ENCODE assay signal across 1 cellular context in the genomic region with DNA sequence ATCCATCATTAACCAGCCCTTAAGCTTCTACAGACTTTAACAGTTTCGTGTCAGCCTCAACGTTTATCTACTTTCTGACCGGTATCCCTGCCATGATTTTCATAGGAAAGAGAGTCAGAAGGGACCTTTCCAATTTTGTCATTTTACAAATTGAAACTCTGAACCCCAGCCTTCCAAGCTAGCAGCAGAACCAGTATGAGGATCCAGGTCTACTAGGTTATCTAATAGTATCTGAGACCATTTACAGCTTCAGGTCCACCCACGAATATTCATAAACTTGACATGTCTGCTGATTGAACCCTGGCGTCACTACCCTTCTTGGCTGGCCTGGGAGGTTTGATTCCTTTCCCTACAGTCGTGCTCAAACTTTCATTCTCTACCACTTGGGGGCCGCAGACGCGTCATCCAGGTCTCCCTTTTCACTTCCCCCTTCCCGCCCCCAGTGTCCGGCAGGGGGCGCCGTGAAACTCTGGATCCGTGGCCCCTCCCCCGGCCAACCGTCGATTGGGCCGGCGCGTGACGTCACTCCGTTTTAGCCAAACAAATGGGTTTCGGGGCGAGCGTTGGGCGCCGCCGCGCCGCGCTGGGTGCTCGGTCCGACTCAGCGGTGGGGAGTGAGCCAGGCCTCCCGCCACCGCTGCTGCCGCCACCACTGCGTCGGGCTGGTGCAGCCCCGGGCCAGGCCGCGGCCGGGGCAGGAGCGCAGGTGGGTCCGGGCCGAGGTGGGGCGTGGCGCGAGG.
TF ChIP-seq lines count a peak whose summit lies in the region.

FBXO34 (plus strand) TSS at position 590 of the 740 bp plus-strand sequence. CDS start 78,970 bp downstream, outside the sequence.

TF ChIP-seq in K562, 482 proteins besides CTCF, POLR2A, EP300 and RAD21 (continued from another document and continues in another):
- no peak for TF ChIP-seq THRB (CRISPR knock-in tag; conservative IDR thresholded peaks at IDR 0.05)
- TF ChIP-seq PURB (CRISPR knock-in tag; IDR thresholded peaks at IDR 0.05; ENCODE audit: low read depth): no peak
- no peak for TF ChIP-seq NR3C1 (CRISPR knock-in tag; IDR thresholded peaks at IDR 0.05)
- TF ChIP-seq FIP1L1 (IDR thresholded peaks at IDR 0.05; ENCODE audit: low read depth, low read length, poor library complexity, severe bottlenecking): peak; percentile 58
- no peak for TF ChIP-seq KAT8 (IDR thresholded peaks at IDR 0.05; ENCODE audit: low read depth)
- no peak for TF ChIP-seq TEAD1 (CRISPR knock-in tag; IDR thresholded peaks at IDR 0.05)
- TF ChIP-seq TCF3 (CRISPR knock-in tag; IDR thresholded peaks at IDR 0.05): 0 out of 2 replicates have a peak, but pooled peaks have one; percentile 24
- TF ChIP-seq, protein P1, sequence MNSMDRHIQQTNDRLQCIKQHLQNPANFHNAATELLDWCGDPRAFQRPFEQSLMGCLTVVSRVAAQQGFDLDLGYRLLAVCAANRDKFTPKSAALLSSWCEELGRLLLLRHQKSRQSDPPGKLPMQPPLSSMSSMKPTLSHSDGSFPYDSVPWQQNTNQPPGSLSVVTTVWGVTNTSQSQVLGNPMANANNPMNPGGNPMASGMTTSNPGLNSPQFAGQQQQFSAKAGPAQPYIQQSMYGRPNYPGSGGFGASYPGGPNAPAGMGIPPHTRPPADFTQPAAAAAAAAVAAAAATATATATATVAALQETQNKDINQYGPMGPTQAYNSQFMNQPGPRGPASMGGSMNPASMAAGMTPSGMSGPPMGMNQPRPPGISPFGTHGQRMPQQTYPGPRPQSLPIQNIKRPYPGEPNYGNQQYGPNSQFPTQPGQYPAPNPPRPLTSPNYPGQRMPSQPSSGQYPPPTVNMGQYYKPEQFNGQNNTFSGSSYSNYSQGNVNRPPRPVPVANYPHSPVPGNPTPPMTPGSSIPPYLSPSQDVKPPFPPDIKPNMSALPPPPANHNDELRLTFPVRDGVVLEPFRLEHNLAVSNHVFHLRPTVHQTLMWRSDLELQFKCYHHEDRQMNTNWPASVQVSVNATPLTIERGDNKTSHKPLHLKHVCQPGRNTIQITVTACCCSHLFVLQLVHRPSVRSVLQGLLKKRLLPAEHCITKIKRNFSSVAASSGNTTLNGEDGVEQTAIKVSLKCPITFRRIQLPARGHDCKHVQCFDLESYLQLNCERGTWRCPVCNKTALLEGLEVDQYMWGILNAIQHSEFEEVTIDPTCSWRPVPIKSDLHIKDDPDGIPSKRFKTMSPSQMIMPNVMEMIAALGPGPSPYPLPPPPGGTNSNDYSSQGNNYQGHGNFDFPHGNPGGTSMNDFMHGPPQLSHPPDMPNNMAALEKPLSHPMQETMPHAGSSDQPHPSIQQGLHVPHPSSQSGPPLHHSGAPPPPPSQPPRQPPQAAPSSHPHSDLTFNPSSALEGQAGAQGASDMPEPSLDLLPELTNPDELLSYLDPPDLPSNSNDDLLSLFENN (IDR thresholded peaks at IDR 0.05; ENCODE audit: low read depth in 2 of 2, low read length in 2 of 2): 0 out of 4 replicates have a peak, but pooled peaks of 1 of the 2 experiments have one; percentile 46
- TF ChIP-seq SIRT6 (IDR thresholded peaks at IDR 0.05; ENCODE audit: low read depth, low read length): no peak
- TF ChIP-seq SMC3 (conservative IDR thresholded peaks at IDR 0.05; ENCODE audit: insufficient read depth, low read depth, low read length): peak; percentile 62
- peak; percentile 38; the same call in 1 of the 2 replicates for TF ChIP-seq TEAD4 (IDR thresholded peaks at IDR 0.05; ENCODE audit: low read length)
- TF ChIP-seq TEAD4 (CRISPR knock-in tag; IDR thresholded peaks at IDR 0.05; ENCODE audit: borderline replicate concordance): no peak
- no peak for TF ChIP-seq ZNF75A (CRISPR knock-in tag; IDR thresholded peaks at IDR 0.05)
- TF ChIP-seq HSF4 (CRISPR knock-in tag; IDR thresholded peaks at IDR 0.05; ENCODE audit: borderline replicate concordance): no peak
- peak; percentile 73 for TF ChIP-seq NEUROD1 (IDR thresholded peaks at IDR 0.05; ENCODE audit: borderline replicate concordance, low read depth, low read length, partially characterized antibody)
- TF ChIP-seq ZNF217 (CRISPR knock-in tag; IDR thresholded peaks at IDR 0.05): no peak
- TF ChIP-seq SRSF9 (IDR thresholded peaks at IDR 0.05; ENCODE audit: borderline replicate concordance, low read depth, low read length): no peak
- peak; percentile 63 for TF ChIP-seq MEIS2 (IDR thresholded peaks at IDR 0.05; ENCODE audit: partially characterized antibody)
- peak; percentile 78 for TF ChIP-seq ATF1 (CRISPR knock-in tag; IDR thresholded peaks at IDR 0.05)
- TF ChIP-seq ATF1 (tag; IDR thresholded peaks at IDR 0.05): peak; percentile 98
- TF ChIP-seq KDM1A (IDR thresholded peaks at IDR 0.05): no peak
- TF ChIP-seq ZBTB33 (CRISPR knock-in tag; IDR thresholded peaks at IDR 0.05): no peak
- TF ChIP-seq ZNF384 (IDR thresholded peaks at IDR 0.05; ENCODE audit: low read depth, low read length): peak; percentile 33; the same call in 1 of the 2 replicates
- TF ChIP-seq CCNT2 (IDR thresholded peaks at IDR 0.05; ENCODE audit: borderline replicate concordance, extremely low read depth, insufficient read length, low read depth, low read length): peak; percentile 38
- TF ChIP-seq ZEB2 (IDR thresholded peaks at IDR 0.05): no peak
- TF ChIP-seq BCL6 (CRISPR knock-in tag; IDR thresholded peaks at IDR 0.05): no peak
- no peak for TF ChIP-seq ZBTB43 (CRISPR knock-in tag; IDR thresholded peaks at IDR 0.05)
- TF ChIP-seq NCOA4 (IDR thresholded peaks at IDR 0.05; ENCODE audit: partially characterized antibody): no peak
- peak; percentile 80 for TF ChIP-seq RBFOX2 (IDR thresholded peaks at IDR 0.05; ENCODE audit: low read depth, low read length)
- TF ChIP-seq NFIC (IDR thresholded peaks at IDR 0.05): 0 out of 2 replicates have a peak, but pooled peaks have one; percentile 9
- no peak for TF ChIP-seq MTA1 (IDR thresholded peaks at IDR 0.05; ENCODE audit: borderline replicate concordance)
- TF ChIP-seq, protein P2, sequence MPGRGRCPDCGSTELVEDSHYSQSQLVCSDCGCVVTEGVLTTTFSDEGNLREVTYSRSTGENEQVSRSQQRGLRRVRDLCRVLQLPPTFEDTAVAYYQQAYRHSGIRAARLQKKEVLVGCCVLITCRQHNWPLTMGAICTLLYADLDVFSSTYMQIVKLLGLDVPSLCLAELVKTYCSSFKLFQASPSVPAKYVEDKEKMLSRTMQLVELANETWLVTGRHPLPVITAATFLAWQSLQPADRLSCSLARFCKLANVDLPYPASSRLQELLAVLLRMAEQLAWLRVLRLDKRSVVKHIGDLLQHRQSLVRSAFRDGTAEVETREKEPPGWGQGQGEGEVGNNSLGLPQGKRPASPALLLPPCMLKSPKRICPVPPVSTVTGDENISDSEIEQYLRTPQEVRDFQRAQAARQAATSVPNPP (IDR thresholded peaks at IDR 0.05; ENCODE audit: borderline replicate concordance, insufficient read depth, insufficient read length): no peak
- TF ChIP-seq CREB5 (CRISPR knock-in tag; IDR thresholded peaks at IDR 0.05): no peak
- TF ChIP-seq, protein P3, sequence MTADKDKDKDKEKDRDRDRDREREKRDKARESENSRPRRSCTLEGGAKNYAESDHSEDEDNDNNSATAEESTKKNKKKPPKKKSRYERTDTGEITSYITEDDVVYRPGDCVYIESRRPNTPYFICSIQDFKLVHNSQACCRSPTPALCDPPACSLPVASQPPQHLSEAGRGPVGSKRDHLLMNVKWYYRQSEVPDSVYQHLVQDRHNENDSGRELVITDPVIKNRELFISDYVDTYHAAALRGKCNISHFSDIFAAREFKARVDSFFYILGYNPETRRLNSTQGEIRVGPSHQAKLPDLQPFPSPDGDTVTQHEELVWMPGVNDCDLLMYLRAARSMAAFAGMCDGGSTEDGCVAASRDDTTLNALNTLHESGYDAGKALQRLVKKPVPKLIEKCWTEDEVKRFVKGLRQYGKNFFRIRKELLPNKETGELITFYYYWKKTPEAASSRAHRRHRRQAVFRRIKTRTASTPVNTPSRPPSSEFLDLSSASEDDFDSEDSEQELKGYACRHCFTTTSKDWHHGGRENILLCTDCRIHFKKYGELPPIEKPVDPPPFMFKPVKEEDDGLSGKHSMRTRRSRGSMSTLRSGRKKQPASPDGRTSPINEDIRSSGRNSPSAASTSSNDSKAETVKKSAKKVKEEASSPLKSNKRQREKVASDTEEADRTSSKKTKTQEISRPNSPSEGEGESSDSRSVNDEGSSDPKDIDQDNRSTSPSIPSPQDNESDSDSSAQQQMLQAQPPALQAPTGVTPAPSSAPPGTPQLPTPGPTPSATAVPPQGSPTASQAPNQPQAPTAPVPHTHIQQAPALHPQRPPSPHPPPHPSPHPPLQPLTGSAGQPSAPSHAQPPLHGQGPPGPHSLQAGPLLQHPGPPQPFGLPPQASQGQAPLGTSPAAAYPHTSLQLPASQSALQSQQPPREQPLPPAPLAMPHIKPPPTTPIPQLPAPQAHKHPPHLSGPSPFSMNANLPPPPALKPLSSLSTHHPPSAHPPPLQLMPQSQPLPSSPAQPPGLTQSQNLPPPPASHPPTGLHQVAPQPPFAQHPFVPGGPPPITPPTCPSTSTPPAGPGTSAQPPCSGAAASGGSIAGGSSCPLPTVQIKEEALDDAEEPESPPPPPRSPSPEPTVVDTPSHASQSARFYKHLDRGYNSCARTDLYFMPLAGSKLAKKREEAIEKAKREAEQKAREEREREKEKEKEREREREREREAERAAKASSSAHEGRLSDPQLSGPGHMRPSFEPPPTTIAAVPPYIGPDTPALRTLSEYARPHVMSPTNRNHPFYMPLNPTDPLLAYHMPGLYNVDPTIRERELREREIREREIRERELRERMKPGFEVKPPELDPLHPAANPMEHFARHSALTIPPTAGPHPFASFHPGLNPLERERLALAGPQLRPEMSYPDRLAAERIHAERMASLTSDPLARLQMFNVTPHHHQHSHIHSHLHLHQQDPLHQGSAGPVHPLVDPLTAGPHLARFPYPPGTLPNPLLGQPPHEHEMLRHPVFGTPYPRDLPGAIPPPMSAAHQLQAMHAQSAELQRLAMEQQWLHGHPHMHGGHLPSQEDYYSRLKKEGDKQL (CRISPR knock-in tag; IDR thresholded peaks at IDR 0.05; ENCODE audit: borderline replicate concordance): no peak
- 0 out of 4 replicates have a peak, but pooled peaks of 1 of the 2 experiments have one; percentile 24 for TF ChIP-seq ARNT (IDR thresholded peaks at IDR 0.05)
- TF ChIP-seq MIER1 (IDR thresholded peaks at IDR 0.05; ENCODE audit: low read depth): no peak
- no peak for TF ChIP-seq ZBTB1 (CRISPR knock-in tag; IDR thresholded peaks at IDR 0.05; ENCODE audit: borderline replicate concordance, low read depth)
- TF ChIP-seq ETV1 (tag; conservative IDR thresholded peaks at IDR 0.05; ENCODE audit: low read depth): peak; percentile 48; the same call in 1 of the 2 replicates
- no peak for TF ChIP-seq ZNF146 (CRISPR knock-in tag; IDR thresholded peaks at IDR 0.05; ENCODE audit: unreplicated experiment)
- peak; percentile 49 for TF ChIP-seq GABPA (tag; conservative IDR thresholded peaks at IDR 0.05; ENCODE audit: low read depth)
- TF ChIP-seq ZFP36 (IDR thresholded peaks at IDR 0.05; ENCODE audit: low read depth, low read length, partially characterized antibody): peak; percentile 12
